In the genomic region with DNA sequence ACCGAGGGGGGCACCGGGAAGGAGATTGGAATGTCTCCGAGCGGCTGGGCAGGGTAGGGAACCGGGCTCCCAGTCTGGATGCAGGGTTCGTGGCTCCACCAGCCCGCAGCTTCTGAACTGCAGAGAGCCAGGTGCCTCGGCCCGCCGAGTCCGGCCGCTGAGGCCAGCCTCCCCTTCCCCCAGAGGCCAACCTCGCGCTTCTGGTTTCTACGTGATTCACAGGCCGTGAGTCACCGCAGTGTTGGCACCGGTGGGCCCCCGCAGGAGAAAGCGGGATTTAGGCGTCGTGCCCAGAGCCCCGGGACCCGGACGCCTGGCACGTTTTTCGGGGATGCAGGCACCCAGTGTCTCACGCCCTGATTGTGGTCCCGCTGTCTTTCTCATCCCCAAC, we compare ENCODE assay signal across 7 cellular contexts. TPM values are rescaled to one million over a fixed set of nuclear protein-coding genes. Genes with fewer than 3 reads are reported as not detected.
DNase-seq lines count a peak whose midpoint lies in the region; ATAC-seq and TF ChIP-seq lines count a peak whose summit lies in the region.

No MANE protein-coding gene starts in this region.

- H3K36me3 ChIP-seq in H7 (replicated peaks; ENCODE audit: control insufficient read depth, insufficient read depth, low read length), result peaks cover 5% of the 10 kb centered on the region
- no peaks in the 10 kb centered on the region for H3K36me3 ChIP-seq in duodenal mucosa (ENCODE audit: control insufficient read depth in 1 of 2, insufficient read depth in 2 of 2, low read length in 2 of 2)
- H3K36me3 ChIP-seq in mucosa of stomach (ENCODE audit: control insufficient read depth, insufficient read depth, low read length), result no peaks in the 10 kb centered on the region
- H3K36me3 ChIP-seq in thyroid gland, result no peaks in the 10 kb centered on the region

- peak overlapping the region; percentile 80 for H3K4me3 ChIP-seq in H7 (ENCODE audit: insufficient read depth, low read depth, low read length)
- H3K4me3 ChIP-seq in duodenal mucosa (ENCODE audit: low read depth in 1 of 2, low read length in 2 of 2), result peak overlapping the region; percentile 12 to 68
- peak overlapping the region; percentile 20 for H3K4me3 ChIP-seq in mucosa of stomach (ENCODE audit: low read length)
- peak overlapping the region in 1 of 3 donors; percentile 34 for H3K4me3 ChIP-seq in thyroid gland (replicated peaks in 1 of 3)

- H3K27me3 ChIP-seq in H7 (ENCODE audit: control insufficient read depth, insufficient read depth, low read length), result peaks cover 19% of the 10 kb centered on the region
- H3K27me3 ChIP-seq in duodenal mucosa (ENCODE audit: control insufficient read depth in 1 of 2, insufficient read depth in 2 of 2, low read length in 2 of 2), result peaks cover 31% of the 10 kb centered on the region in 2 donors
- peaks cover 43% of the 10 kb centered on the region for H3K27me3 ChIP-seq in mucosa of stomach (ENCODE audit: control insufficient read depth, insufficient read depth, low read length)
- no peaks in the 10 kb centered on the region for H3K27me3 ChIP-seq in thyroid gland

- 3 to 4% methylated on average over 14 to 20 of the region's 29 CpGs for WGBS in thyroid gland, 2 donors

- intact Hi-C loops in thyroid gland (cut with DNase I), result no loop called here

- H3K9ac ChIP-seq in duodenal mucosa (ENCODE audit: low read depth in 1 of 2, low read length in 2 of 2) (peak overlapping the region in 1 of 2 donors; percentile 37), mucosa of stomach (ENCODE audit: low read length) (peak overlapping the region; percentile 58)

- no peaks in the 10 kb centered on the region for H3K9me3 ChIP-seq in duodenal mucosa (ENCODE audit: control insufficient read depth in 1 of 2, low read length in 2 of 2)
- no peaks in the 10 kb centered on the region for H3K9me3 ChIP-seq in mucosa of stomach (ENCODE audit: control insufficient read depth, low read length)
- no peaks in the 10 kb centered on the region for H3K9me3 ChIP-seq in thyroid gland

- peaks cover 30 to 34% of the 10 kb centered on the region in 2 donors for H3K4me1 ChIP-seq in duodenal mucosa (ENCODE audit: control insufficient read depth in 1 of 2, insufficient read depth in 2 of 2, low read length in 2 of 2)
- H3K4me1 ChIP-seq in mucosa of stomach (ENCODE audit: control insufficient read depth, insufficient read depth, low read length), result peaks cover 51% of the 10 kb centered on the region
- H3K4me1 ChIP-seq in thyroid gland, result peaks cover 37 to 50% of the 10 kb centered on the region in 2 donors

- no peak overlapping the region for H3K27ac ChIP-seq in duodenal mucosa (ENCODE audit: low read depth, low read length)
- H3K27ac ChIP-seq in thyroid gland, result peak overlapping the region in 1 of 3 donors; percentile 59

- DNase-seq in H7 (peak; percentile 81), SW480 (ENCODE audit: low spot score) (peak; percentile 55), thyroid gland (peak; percentile 44 to 47)

- no peak for TF ChIP-seq POLR2A in thyroid gland (IDR thresholded peaks at IDR 0.05)

- TF ChIP-seq CTCF in thyroid gland (IDR thresholded peaks at IDR 0.05), result no peak

- no peak for ATAC-seq in GM19023 (IDR thresholded peaks at IDR 0.05; ENCODE audit: unreplicated experiment)
- no peak for ATAC-seq in GM19452 (IDR thresholded peaks at IDR 0.05; ENCODE audit: unreplicated experiment)

RNA-seq across cellular contexts. Expression of gene CRABP2, which starts 0.5 kb away (rescaled TPM):
- 137 and 190 TPM in 2 replicates for total RNA-seq in H7 (2014; rRNA removed; shearing (Covaris generic))
- total RNA-seq in thyroid gland, result 10 to 100 TPM in 1 of 4 donors, 1 to 10 TPM in 2, not detected in 1; 3.0 to 15.3 (median 4.5) TPM

RNA-seq across cellular contexts. Expression of gene METTL25B, which starts 23.3 kb away (rescaled TPM):
- total RNA-seq in H7 (2014; rRNA removed; shearing (Covaris generic)), result 25.7 and 33.1 TPM in 2 replicates
- 10 to 100 TPM; 15.5 to 33.4 (median 25.3) TPM for total RNA-seq in thyroid gland

RNA-seq across cellular contexts. Expression of gene ISG20L2, which starts 23.6 kb away (rescaled TPM):
- total RNA-seq in H7 (2014; rRNA removed; shearing (Covaris generic)), result 55.2 and 56.4 TPM in 2 replicates
- 10 to 100 TPM; 13.6 to 34.9 (median 18.2) TPM for total RNA-seq in thyroid gland

RNA-seq across cellular contexts. Expression of gene NES, which starts 27.7 kb away (rescaled TPM):
- total RNA-seq in H7 (2014; rRNA removed; shearing (Covaris generic)), result 220 and 231 TPM in 2 replicates
- 10 to 100 TPM in 2 of 4 donors, 1 to 10 TPM in 2; 4.3 to 10.4 (median 9.0) TPM for total RNA-seq in thyroid gland

RNA-seq across cellular contexts. Expression of gene MRPL24, which starts 36.0 kb away (rescaled TPM):
- 92.1 and 105 TPM in 2 replicates for total RNA-seq in H7 (2014; rRNA removed; shearing (Covaris generic))
- 10 to 100 TPM; 22.9 to 55.6 (median 35.9) TPM for total RNA-seq in thyroid gland
